Comparison of ENCODE assay signal across 11 cellular contexts in the genomic region with DNA sequence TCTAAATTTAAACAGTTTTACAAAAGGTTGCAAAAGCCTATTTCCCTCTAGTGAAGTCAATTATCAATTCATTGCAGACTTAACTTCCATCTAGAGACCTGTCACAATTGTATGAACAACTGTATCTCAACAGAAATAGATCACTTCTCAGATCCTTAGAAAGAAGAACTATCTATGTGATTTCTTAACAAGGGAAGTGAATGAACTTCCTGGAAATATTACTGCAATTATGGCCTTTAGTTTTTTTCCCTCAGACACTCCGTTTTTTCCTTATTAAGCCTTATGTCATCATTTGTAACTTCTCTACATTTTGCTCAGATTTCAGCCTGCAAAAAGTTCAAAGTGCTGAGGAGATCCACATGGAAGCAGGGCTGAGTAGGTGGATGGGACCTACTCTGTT.
DNase-seq lines count a peak whose midpoint lies in the region; ATAC-seq and TF ChIP-seq lines count a peak whose summit lies in the region.
"Had no signal": no experiment of that assay in that cellular context is flagged by ENCODE, and none has a peak within 500 bp of the region (broad histone marks: within the 10 kb centered on the region; RNA-seq: fewer than 3 reads in every experiment).

No MANE protein-coding gene starts in this region.

- peaks cover 2% of the 10 kb centered on the region; the same call in 1 of the 2 replicates for H3K9me1 ChIP-seq in IMR-90 (ENCODE audit: insufficient read depth, low read length)

- H2BK15ac ChIP-seq in IMR-90 (ENCODE audit: low read depth, low read length), result no peak overlapping the region

- no peak overlapping the region for H3K9ac ChIP-seq in IMR-90 (ENCODE audit: low read depth, low read length)

- no peak for TF ChIP-seq POLR2A in IMR-90 (IDR thresholded peaks at IDR 0.05; ENCODE audit: low read depth, low read length)

- no peak; the same call in 1 of the 2 replicates for TF ChIP-seq RAD21 in IMR-90 (IDR thresholded peaks at IDR 0.05; ENCODE audit: low read length)

- H3K27me3 Mint-ChIP-seq in activated naive CD8-positive, alpha-beta T cell treated with anti-CD3 and anti-CD28 coated beads, Interleukin-2, amount 10 ng/mL, durations not matched to agents 7 days and 5 days, result no peaks in the 10 kb centered on the region

- no peaks in the 10 kb centered on the region for H3K79me1 ChIP-seq in IMR-90 (ENCODE audit: low read depth in 1 of 2, low read length in 2 of 2)

- CTCF ChIA-PET in AG04450 (lab: Charles Lee), result interaction anchor here (0.9 to 1.7 kb wide), 3 partner anchors 172 to 239 kb away, joined by 3 to 7 read pairs (median 3); no protein-coding TSS in a partner anchor
- CTCF ChIA-PET in IMR-90 (lab: Yijun Ruan, JAX), result interaction anchor here (0.9 kb wide), 1 partner anchor 201 kb away, joined by 4 read pairs; no protein-coding TSS in a partner anchor

- POLR2A ChIA-PET in AG04450 (lab: Yijun Ruan, JAX), result no interaction called here
- POLR2A ChIA-PET in IMR-90 (lab: Charles Lee; ENCODE audit: unreplicated experiment), result no interaction called here
- POLR2A ChIA-PET in activated naive CD8-positive, alpha-beta T cell treated with anti-CD3 and anti-CD28 coated beads, Interleukin-2, amount 10 ng/mL, durations not matched to agents 7 days and 5 days (lab: Charles Lee), result no interaction called here

- no peak overlapping the region for H2AFZ ChIP-seq in IMR-90 (replicated peaks; ENCODE audit: low read length, poor library complexity)

- H3K9me3 ChIP-seq in AG04450 (ENCODE audit: control insufficient read depth, insufficient read depth, low read length) (no peaks in the 10 kb centered on the region), IMR-90 (ENCODE audit: control insufficient read depth, insufficient read depth, low read length) (no peaks in the 10 kb centered on the region), muscle layer of duodenum (ENCODE audit: control insufficient read depth in 1 of 2, low read length in 2 of 2) (no peaks in the 10 kb centered on the region), MG63 (no peaks in the 10 kb centered on the region)

- H3K4me3 Mint-ChIP-seq in activated naive CD8-positive, alpha-beta T cell treated with anti-CD3 and anti-CD28 coated beads, Interleukin-2, amount 10 ng/mL, durations not matched to agents 7 days and 5 days, result peak overlapping the region; percentile 61

- no TSS peak for BruUV-seq in IMR-90 (replicated peaks; lab: Mats Ljungman, UMichigan)

- DNase-seq in AG04450 (ENCODE audit: low read depth, low spot score) (no peak), IMR-90 (no peak), H7 (no peak), MG63 (no peak), NCI-H128 (lab: John Stamatoyannopoulos, UW; ENCODE audit: unreplicated experiment) (no peak)
- DNase-seq in activated naive CD8-positive, alpha-beta T cell treated with anti-CD3 and anti-CD28 coated beads, Interleukin-2, amount 10 ng/mL, durations not matched to agents 7 days and 5 days, result no peak
- DNase-seq: COR-L47; effector CD4-positive, alpha-beta T cell; NCI-H1092 treated with DMSO at 0.1 percent for 48 hours had no signal

- no peak overlapping the region for H4K91ac ChIP-seq in IMR-90 (ENCODE audit: insufficient read depth, low read depth, low read length)

- H3K4me1 Mint-ChIP-seq in activated naive CD8-positive, alpha-beta T cell treated with anti-CD3 and anti-CD28 coated beads, Interleukin-2, amount 10 ng/mL, durations not matched to agents 7 days and 5 days, result peaks cover 31% of the 10 kb centered on the region

- H3K4me3 ChIP-seq in AG04450 (ENCODE audit: low read depth, low read length), result no peak overlapping the region
- H3K4me3 ChIP-seq in IMR-90 (ENCODE audit: insufficient read depth, low read depth, low read length), result no peak overlapping the region
- H3K4me3 ChIP-seq in muscle layer of duodenum (ENCODE audit: low read depth in 1 of 2, low read length in 2 of 2), result no peak overlapping the region
- no peak overlapping the region for H3K4me3 ChIP-seq in H7 (ENCODE audit: insufficient read depth, low read depth, low read length)
- no peak overlapping the region for H3K4me3 ChIP-seq in MG63

- H2BK5ac ChIP-seq in IMR-90 (ENCODE audit: low read depth, low read length, poor library complexity, severe bottlenecking), result peak overlapping the region; percentile 66

- H3K36me3 Mint-ChIP-seq in activated naive CD8-positive, alpha-beta T cell treated with anti-CD3 and anti-CD28 coated beads, Interleukin-2, amount 10 ng/mL, durations not matched to agents 7 days and 5 days, result peaks cover 4% of the 10 kb centered on the region

- no peak overlapping the region for H2AK5ac ChIP-seq in IMR-90 (ENCODE audit: low read depth, low read length)

- H3K36me3 ChIP-seq in IMR-90 (ENCODE audit: control insufficient read depth, insufficient read depth, low read length) (no peaks in the 10 kb centered on the region), muscle layer of duodenum (ENCODE audit: control insufficient read depth in 1 of 2, insufficient read depth in 2 of 2, low read length in 2 of 2) (no peaks in the 10 kb centered on the region), H7 (replicated peaks; ENCODE audit: control insufficient read depth, insufficient read depth, low read length) (no peaks in the 10 kb centered on the region), MG63 (no peaks in the 10 kb centered on the region)

- no peaks in the 10 kb centered on the region for H3K9me3 Mint-ChIP-seq in activated naive CD8-positive, alpha-beta T cell treated with anti-CD3 and anti-CD28 coated beads, Interleukin-2, amount 10 ng/mL, durations not matched to agents 7 days and 5 days

- no peak overlapping the region for H2BK120ac ChIP-seq in IMR-90 (ENCODE audit: low read depth, low read length)

- no peak overlapping the region for H4K8ac ChIP-seq in IMR-90 (ENCODE audit: low read depth in 2 of 2, low read length in 2 of 2)

- peak overlapping the region; percentile 88 for H3K27ac ChIP-seq in AG04450 (ENCODE audit: low read depth, low read length)
- no peak overlapping the region for H3K27ac ChIP-seq in IMR-90 (ENCODE audit: insufficient read depth, low read length)
- H3K27ac ChIP-seq in muscle layer of duodenum (ENCODE audit: low read length), result peak overlapping the region; percentile 51

- no peak overlapping the region for H3K23ac ChIP-seq in IMR-90 (ENCODE audit: low read depth, low read length)

- no peaks in the 10 kb centered on the region for H3K27me3 ChIP-seq in AG04450 (ENCODE audit: control insufficient read depth, insufficient read depth, low read length)
- no peaks in the 10 kb centered on the region; the same call in 1 of the 2 replicates for H3K27me3 ChIP-seq in IMR-90 (ENCODE audit: control insufficient read depth, insufficient read depth, low read length)
- no peaks in the 10 kb centered on the region for H3K27me3 ChIP-seq in muscle layer of duodenum (ENCODE audit: low read depth, low read length)
- no peaks in the 10 kb centered on the region for H3K27me3 ChIP-seq in H7 (ENCODE audit: control insufficient read depth, insufficient read depth, low read length)
- H3K27me3 ChIP-seq in MG63, result no peaks in the 10 kb centered on the region

- no peak overlapping the region for H2BK20ac ChIP-seq in IMR-90 (ENCODE audit: low read depth, low read length)

- in situ Hi-C loops in IMR-90 (cut with MboI; ENCODE audit: low sequenced_read_pairs), result loop anchor here (25.0 kb wide), 1 partner anchor 528 kb away; no protein-coding TSS in a partner anchor

- 0 out of 2 replicates have a peak overlapping the region, but pooled peaks have one; percentile 27 for H3K14ac ChIP-seq in IMR-90 (replicated peaks; ENCODE audit: low read depth, low read length)

- H3K56ac ChIP-seq in IMR-90 (ENCODE audit: extremely low read depth, insufficient read depth, low read length), result no peak overlapping the region

- WGBS in IMR-90 (ENCODE audit: extremely low coverage in 2 of 2, insufficient read length in 1 of 2), 2 experiments, result no CpG with 5 or more reads among the region's 1 CpG

- no peak for TF ChIP-seq CTCF in AG04450 (IDR thresholded peaks at IDR 0.05; ENCODE audit: low read depth, low read length)
- TF ChIP-seq CTCF in IMR-90 (conservative IDR thresholded peaks at IDR 0.05; ENCODE audit: low read depth, low read length), result no peak

- H4K20me1 ChIP-seq in IMR-90 (ENCODE audit: insufficient read depth, low read length), result no peaks in the 10 kb centered on the region

- peak overlapping the region; percentile 80 for H3K27ac Mint-ChIP-seq in activated naive CD8-positive, alpha-beta T cell treated with anti-CD3 and anti-CD28 coated beads, Interleukin-2, amount 10 ng/mL, durations not matched to agents 7 days and 5 days

- H3K4me1 ChIP-seq in IMR-90 (ENCODE audit: control insufficient read depth, insufficient read depth, low read length) (peaks cover 3% of the 10 kb centered on the region), muscle layer of duodenum (ENCODE audit: control insufficient read depth in 1 of 2, insufficient read depth in 2 of 2, low read length in 2 of 2) (peaks cover 0 to 3% of the 10 kb centered on the region in 2 donors)

- H2AK9ac ChIP-seq in IMR-90 (replicated peaks; ENCODE audit: low read depth, low read length, poor library complexity), result no peak overlapping the region

- H3K4me2 ChIP-seq in IMR-90 (ENCODE audit: low read depth, low read length), result peak overlapping the region; percentile 50; the same call in 1 of the 2 replicates

- dilution Hi-C loops in IMR-90 (cut with HindIII; ENCODE audit: low sequenced_read_pairs, unreplicated experiment), result no loop called here

- no peak overlapping the region for H3K18ac ChIP-seq in IMR-90 (ENCODE audit: low read depth, low read length)

- intact Hi-C loops in IMR-90 (cut with micrococcal nuclease), result loop anchor here (2.0 to 10.0 kb wide), 5 partner anchors 176 to 1998 kb away; a partner anchor contains a TSS

- no peak overlapping the region for H4K5ac ChIP-seq in IMR-90 (ENCODE audit: low read depth, low read length)

- no peak overlapping the region for H3K4ac ChIP-seq in IMR-90 (ENCODE audit: low read depth, low read length)

- ATAC-seq in IMR-90 (ENCODE audit: low read depth) (no peak), GM21360 (IDR thresholded peaks at IDR 0.05; ENCODE audit: unreplicated experiment) (no peak)
- no peak for ATAC-seq in activated naive CD8-positive, alpha-beta T cell treated with anti-CD3 and anti-CD28 coated beads, Interleukin-2, amount 10 ng/mL, durations not matched to agents 7 days and 5 days (ENCODE audit: low read depth)

TF ChIP-seq in IMR-90, 13 proteins besides CTCF, POLR2A, EP300 and RAD21 (continues in another document):
- no peak for TF ChIP-seq BHLHE40 (IDR thresholded peaks at IDR 0.05; ENCODE audit: low read depth, low read length)
- no peak for TF ChIP-seq SMC3 (IDR thresholded peaks at IDR 0.05; ENCODE audit: low read depth, low read length)
- no peak for TF ChIP-seq RFX5 (IDR thresholded peaks at IDR 0.05; ENCODE audit: low read depth, low read length)
- TF ChIP-seq, protein P1, sequence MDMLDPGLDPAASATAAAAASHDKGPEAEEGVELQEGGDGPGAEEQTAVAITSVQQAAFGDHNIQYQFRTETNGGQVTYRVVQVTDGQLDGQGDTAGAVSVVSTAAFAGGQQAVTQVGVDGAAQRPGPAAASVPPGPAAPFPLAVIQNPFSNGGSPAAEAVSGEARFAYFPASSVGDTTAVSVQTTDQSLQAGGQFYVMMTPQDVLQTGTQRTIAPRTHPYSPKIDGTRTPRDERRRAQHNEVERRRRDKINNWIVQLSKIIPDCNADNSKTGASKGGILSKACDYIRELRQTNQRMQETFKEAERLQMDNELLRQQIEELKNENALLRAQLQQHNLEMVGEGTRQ (IDR thresholded peaks at IDR 0.05; ENCODE audit: low read depth, low read length), result no peak
- no peak for TF ChIP-seq NFE2L2 (IDR thresholded peaks at IDR 0.05; ENCODE audit: low read depth, low read length)
